In the genomic region with DNA sequence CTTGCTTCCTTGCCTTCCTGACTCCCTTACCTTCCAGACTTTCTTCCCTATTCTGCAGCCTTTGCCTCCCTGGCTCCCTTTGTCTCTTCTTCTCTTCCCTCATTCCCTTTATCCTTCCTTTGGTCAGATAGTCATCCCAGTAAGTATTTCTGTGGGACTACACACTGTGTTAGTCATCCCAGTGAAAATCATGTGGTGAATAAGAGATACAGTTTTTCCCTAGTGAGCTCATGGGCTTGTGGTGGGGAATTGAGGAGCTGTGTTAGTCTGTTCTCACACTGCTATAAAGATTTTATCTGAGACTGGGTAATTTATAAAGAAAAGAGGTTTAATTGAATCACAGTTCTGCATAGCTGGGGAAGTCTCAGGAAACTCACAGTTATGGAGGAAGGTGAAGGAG, we compare ENCODE assay signal across 17 cellular contexts.
A peak's percentile ranks its signal among the peaks of the same experiment; 100 is the strongest.
DNase-seq lines count a peak whose midpoint lies in the region; ATAC-seq, FAIRE-seq and TF ChIP-seq lines count a peak whose summit lies in the region.
"Had no signal": no experiment of that assay in that cellular context is flagged by ENCODE, and none has a peak within 500 bp of the region (broad histone marks: within the 10 kb centered on the region; RNA-seq: fewer than 3 reads in every experiment).

No MANE protein-coding gene starts in this region.

- POLR2A ChIA-PET in AG04449 (lab: Yijun Ruan, JAX) = interaction anchor here (1.2 kb wide), 1 partner anchor 112 kb away, joined by 3 read pairs; no protein-coding TSS in a partner anchor

- DNase-seq in AG04449 (ENCODE audit: low read depth, low spot score) = peak; percentile 84
- no peak for DNase-seq in HFFc6
- peak; percentile 99 for DNase-seq in astrocyte (ENCODE audit: low read depth)
- peak; percentile 28 for DNase-seq in hepatic stellate cell (ENCODE audit: low spot score)
- no peak for DNase-seq in NCI-H128 (lab: John Stamatoyannopoulos, UW; ENCODE audit: unreplicated experiment)
- DNase-seq: activated CD8-positive, alpha-beta memory T cell treated with anti-CD3 and anti-CD28 coated beads, Interleukin-2, amount 10 ng/mL, durations not matched to agents 7 days and 5 days; activated naive CD4-positive, alpha-beta T cell; central memory CD4-positive, alpha-beta T cell; MM.1S; occipital lobe; testis had no signal

- H3K4me1 Mint-ChIP-seq in HFFc6 (ENCODE audit: low read depth) (peaks cover 9% of the 10 kb centered on the region; the same call in 1 of the 2 replicates), astrocyte (ENCODE audit: low read depth, unreplicated experiment) (peaks cover 8% of the 10 kb centered on the region)
- H3K4me1 Mint-ChIP-seq: activated CD8-positive, alpha-beta memory T cell treated with anti-CD3 and anti-CD28 coated beads, Interleukin-2, amount 10 ng/mL, durations not matched to agents 7 days and 5 days had no signal

- no peaks in the 10 kb centered on the region for H4K20me1 ChIP-seq in astrocyte (ENCODE audit: insufficient read depth, low read length)

- no peaks in the 10 kb centered on the region for H3K36me3 Mint-ChIP-seq in HFFc6 (ENCODE audit: low read depth)
- H3K36me3 Mint-ChIP-seq in astrocyte (ENCODE audit: low read depth, unreplicated experiment) = peaks cover 4% of the 10 kb centered on the region
- H3K36me3 Mint-ChIP-seq: activated CD8-positive, alpha-beta memory T cell treated with anti-CD3 and anti-CD28 coated beads, Interleukin-2, amount 10 ng/mL, durations not matched to agents 7 days and 5 days; WTC11 had no signal

- ATAC-seq in HG02973 (IDR thresholded peaks at IDR 0.05; ENCODE audit: unreplicated experiment) (no peak), HG02588 (IDR thresholded peaks at IDR 0.05; ENCODE audit: unreplicated experiment) (no peak), HG02981 (IDR thresholded peaks at IDR 0.05; ENCODE audit: unreplicated experiment) (no peak)
- ATAC-seq: activated CD8-positive, alpha-beta memory T cell treated with anti-CD3 and anti-CD28 coated beads, Interleukin-2, amount 10 ng/mL, durations not matched to agents 7 days and 5 days; WTC11 had no signal

- peak overlapping the region; percentile 42 for H2AFZ ChIP-seq in astrocyte (ENCODE audit: low read depth, low read length)

- H3K27ac ChIP-seq in astrocyte (ENCODE audit: low read depth, low read length) = peak overlapping the region; percentile 97
- H3K27ac ChIP-seq: HL-60, testis had no signal

- peak overlapping the region; percentile 81 for H3K9ac ChIP-seq in astrocyte (ENCODE audit: low read length)

- H3K27me3 Mint-ChIP-seq in HFFc6 (ENCODE audit: insufficient read depth) (peaks cover 3% of the 10 kb centered on the region; the same call in 1 of the 2 replicates), astrocyte (ENCODE audit: low read depth, unreplicated experiment) (no peaks in the 10 kb centered on the region)
- H3K27me3 Mint-ChIP-seq: activated CD8-positive, alpha-beta memory T cell treated with anti-CD3 and anti-CD28 coated beads, Interleukin-2, amount 10 ng/mL, durations not matched to agents 7 days and 5 days had no signal

- peak overlapping the region; percentile 62 for H3K4me2 ChIP-seq in astrocyte (ENCODE audit: low read length)

- H3K9me3 Mint-ChIP-seq in HFFc6 (peaks cover 25% of the 10 kb centered on the region), astrocyte (ENCODE audit: unreplicated experiment) (peaks cover 9% of the 10 kb centered on the region)
- H3K9me3 Mint-ChIP-seq: WTC11 had no signal

- no peaks in the 10 kb centered on the region for H3K36me3 ChIP-seq in astrocyte (ENCODE audit: insufficient read depth, low read length)

- CTCF ChIA-PET in AG04449 (lab: Yijun Ruan, JAX) = no interaction called here

- TF ChIP-seq CTCF in AG04449 (IDR thresholded peaks at IDR 0.05; ENCODE audit: insufficient read depth, low read length, missing control alignments) (no peak), HFFc6 (IDR thresholded peaks at IDR 0.05) (no peak), astrocyte (IDR thresholded peaks at IDR 0.05; ENCODE audit: insufficient read depth, low read depth, low read length) (no peak)

- peaks cover 4% of the 10 kb centered on the region for H3K9me3 ChIP-seq in astrocyte (ENCODE audit: insufficient read depth, low read depth, low read length)
- H3K9me3 ChIP-seq: testis had no signal

- H3K27ac Mint-ChIP-seq in HFFc6 (peak overlapping the region; percentile 45; the same call in 1 of the 2 replicates), astrocyte (ENCODE audit: unreplicated experiment) (peak overlapping the region; percentile 100)
- H3K27ac Mint-ChIP-seq: activated CD8-positive, alpha-beta memory T cell treated with anti-CD3 and anti-CD28 coated beads, Interleukin-2, amount 10 ng/mL, durations not matched to agents 7 days and 5 days; WTC11 had no signal

- no peak overlapping the region for H3K4me3 Mint-ChIP-seq in HFFc6
- H3K4me3 Mint-ChIP-seq in astrocyte (ENCODE audit: unreplicated experiment) = peak overlapping the region; percentile 28
- H3K4me3 Mint-ChIP-seq: activated CD8-positive, alpha-beta memory T cell treated with anti-CD3 and anti-CD28 coated beads, Interleukin-2, amount 10 ng/mL, durations not matched to agents 7 days and 5 days; WTC11 had no signal

- FAIRE-seq in astrocyte (lab: Jason Lieb, UNC) = no peak
- FAIRE-seq: endothelial cell of umbilical vein had no signal

- peaks cover 5% of the 10 kb centered on the region for H3K4me1 ChIP-seq in astrocyte (ENCODE audit: insufficient read depth, low read length)
- H3K4me1 ChIP-seq: testis had no signal

- H3K27me3 ChIP-seq in astrocyte (ENCODE audit: insufficient read depth, low read length) = no peaks in the 10 kb centered on the region
- H3K27me3 ChIP-seq: testis had no signal

- no peaks in the 10 kb centered on the region for H3K79me2 ChIP-seq in astrocyte (ENCODE audit: insufficient read depth, low read length)

- no peak overlapping the region for H3K4me3 ChIP-seq in AG04449 (ENCODE audit: low read depth, low read length)
- no peak overlapping the region for H3K4me3 ChIP-seq in astrocyte (ENCODE audit: insufficient read depth, low read depth, low read length)
- H3K4me3 ChIP-seq: testis had no signal

Comparison
In these comparisons a context has a peak if more than half of its experiments do, and no peak if none do; other contexts are left out.
1. DNase-seq: peak in AG04449 (single experiment), astrocyte (single experiment) and hepatic stellate cell (single experiment); none in HFFc6 (single experiment) and NCI-H128 (single experiment).